ENCODE assay signal across 10 cellular contexts in genomic region chr16:318628-319027, GRCh38. TPM values are rescaled to one million over a fixed set of nuclear protein-coding genes. Genes with fewer than 3 reads are reported as not detected.
DNase-seq lines count a peak whose midpoint lies in the region; ATAC-seq and TF ChIP-seq lines count a peak whose summit lies in the region.
"Had no signal": no experiment of that assay in that cellular context is flagged by ENCODE, and none has a peak within 500 bp of the region (broad histone marks: within the 10 kb centered on the region; RNA-seq: fewer than 3 reads in every experiment).

No MANE protein-coding gene starts in this region.

- CTCF ChIA-PET in activated naive CD4-positive, alpha-beta T cell treated with anti-CD3 and anti-CD28 coated beads for 36 hours (lab: Charles Lee) = no interaction called here

- intact Hi-C loops in activated naive CD4-positive, alpha-beta T cell treated with anti-CD3 and anti-CD28 coated beads for 36 hours (cut with micrococcal nuclease) = no loop called here

- no peaks in the 10 kb centered on the region for H3K36me3 Mint-ChIP-seq in activated naive CD4-positive, alpha-beta T cell treated with anti-CD3 and anti-CD28 coated beads for 36 hours (ENCODE audit: low read depth)

- peaks cover 46% of the 10 kb centered on the region for H3K4me1 Mint-ChIP-seq in activated naive CD4-positive, alpha-beta T cell treated with anti-CD3 and anti-CD28 coated beads for 36 hours (ENCODE audit: low read depth)
- H3K4me1 Mint-ChIP-seq in stimulated activated naive CD8-positive, alpha-beta T cell treated with anti-CD3 and anti-CD28 coated beads, Interleukin-15, amount 100 ng/mL, for 72 hours = peaks cover 53% of the 10 kb centered on the region

- peak; percentile 2 for TF ChIP-seq CTCF in epithelial cell of esophagus (IDR thresholded peaks at IDR 0.05; ENCODE audit: insufficient read depth, low read depth, low read length, missing control alignments)

- no peak overlapping the region for H3K4me3 ChIP-seq in epithelial cell of esophagus (ENCODE audit: low read length)

- no peak overlapping the region for H3K27ac Mint-ChIP-seq in activated naive CD4-positive, alpha-beta T cell treated with anti-CD3 and anti-CD28 coated beads for 36 hours
- H3K27ac Mint-ChIP-seq in stimulated activated naive CD8-positive, alpha-beta T cell treated with anti-CD3 and anti-CD28 coated beads, Interleukin-15, amount 100 ng/mL, for 72 hours = no peak overlapping the region

- H3K27me3 Mint-ChIP-seq in activated naive CD4-positive, alpha-beta T cell treated with anti-CD3 and anti-CD28 coated beads for 36 hours (ENCODE audit: low read depth) = no peaks in the 10 kb centered on the region
- H3K27me3 Mint-ChIP-seq in stimulated activated naive CD8-positive, alpha-beta T cell treated with anti-CD3 and anti-CD28 coated beads, Interleukin-15, amount 100 ng/mL, for 72 hours = no peaks in the 10 kb centered on the region

- H3K9me3 Mint-ChIP-seq in activated naive CD4-positive, alpha-beta T cell treated with anti-CD3 and anti-CD28 coated beads for 36 hours = no peaks in the 10 kb centered on the region
- H3K9me3 Mint-ChIP-seq in stimulated activated naive CD8-positive, alpha-beta T cell treated with anti-CD3 and anti-CD28 coated beads, Interleukin-15, amount 100 ng/mL, for 72 hours = no peaks in the 10 kb centered on the region

- H3K4me3 Mint-ChIP-seq in activated naive CD4-positive, alpha-beta T cell treated with anti-CD3 and anti-CD28 coated beads for 36 hours = no peak overlapping the region
- no peak overlapping the region for H3K4me3 Mint-ChIP-seq in stimulated activated naive CD8-positive, alpha-beta T cell treated with anti-CD3 and anti-CD28 coated beads, Interleukin-15, amount 100 ng/mL, for 72 hours

- ATAC-seq in stimulated activated naive CD8-positive, alpha-beta T cell treated with anti-CD3 and anti-CD28 coated beads, Interleukin-15, amount 100 ng/mL, for 72 hours = peak; percentile 40
- ATAC-seq in GM18517 (IDR thresholded peaks at IDR 0.05; ENCODE audit: unreplicated experiment) = no peak
- ATAC-seq in GM18870 (IDR thresholded peaks at IDR 0.05; ENCODE audit: unreplicated experiment) = no peak

- DNase-seq in activated naive CD4-positive, alpha-beta T cell treated with anti-CD3 and anti-CD28 coated beads for 36 hours = peak; percentile 39
- no peak for DNase-seq in activated naive CD4-positive, alpha-beta T cell (lab: John Stamatoyannopoulos, UW)
- DNase-seq in NCI-H69 (lab: John Stamatoyannopoulos, UW) (peak; percentile 35), epithelial cell of esophagus (ENCODE audit: low read depth) (no peak), occipital lobe (lab: John Stamatoyannopoulos, UW) (no peak)
- no peak for DNase-seq in stimulated activated naive CD8-positive, alpha-beta T cell treated with anti-CD3 and anti-CD28 coated beads, Interleukin-15, amount 100 ng/mL, for 72 hours
- DNase-seq: NCI-H1436 treated with DMSO at 0.1 percent for 48 hours had no signal

RNA-seq across cellular contexts. Expression of gene AXIN1, which starts 33.9 kb away (rescaled TPM):
- total RNA-seq in activated naive CD4-positive, alpha-beta T cell treated with anti-CD3 and anti-CD28 coated beads for 36 hours = 10 to 100 TPM; 17.5 to 17.9 TPM
- 18.7 TPM for total RNA-seq in occipital lobe

RNA-seq across cellular contexts. Expression of gene PDIA2, which starts 35.7 kb away (rescaled TPM):
- total RNA-seq in activated naive CD4-positive, alpha-beta T cell treated with anti-CD3 and anti-CD28 coated beads for 36 hours = not detected
- 6.4 TPM for total RNA-seq in occipital lobe
- total RNA-seq: epithelial cell of proximal tubule had no signal

RNA-seq across cellular contexts. Expression of gene ARHGDIG, which starts 38.2 kb away (rescaled TPM):
- total RNA-seq in activated naive CD4-positive, alpha-beta T cell treated with anti-CD3 and anti-CD28 coated beads for 36 hours = not detected
- 35.9 TPM for total RNA-seq in occipital lobe

RNA-seq across cellular contexts. Expression of gene RGS11, which starts 42.9 kb away (rescaled TPM):
- under 1 TPM in 1 of 2 experiments, not detected in 1; 0.10 TPM for total RNA-seq in activated naive CD4-positive, alpha-beta T cell treated with anti-CD3 and anti-CD28 coated beads for 36 hours
- total RNA-seq in occipital lobe = 2.8 TPM

RNA-seq across cellular contexts. Expression of gene MRPL28, which starts 51.7 kb away (rescaled TPM):
- total RNA-seq in activated naive CD4-positive, alpha-beta T cell treated with anti-CD3 and anti-CD28 coated beads for 36 hours = 10 to 100 TPM; 68.3 to 74.0 TPM
- total RNA-seq in occipital lobe = 28.1 TPM

Comparison
In these comparisons a context has a peak if more than half of its experiments do, and no peak if none do; other contexts are left out.
1. DNase-seq: peak in activated naive CD4-positive, alpha-beta T cell treated with anti-CD3 and anti-CD28 coated beads for 36 hours (single experiment) and NCI-H69 (single experiment); none in activated naive CD4-positive, alpha-beta T cell (0 of 4), epithelial cell of esophagus (single experiment), stimulated activated naive CD8-positive, alpha-beta T cell treated with anti-CD3 and anti-CD28 coated beads, Interleukin-15, amount 100 ng/mL, for 72 hours (0 of 2) and occipital lobe (single experiment).
2. RNA of gene ARHGDIG, which starts 38.2 kb away (total RNA-seq): 35.9 TPM in occipital lobe (single experiment); not detected in activated naive CD4-positive, alpha-beta T cell treated with anti-CD3 and anti-CD28 coated beads for 36 hours; every median in the first group is over 10 times any median in the second.